Comparison of ENCODE assay signal across 1 cellular context in the genomic region with DNA sequence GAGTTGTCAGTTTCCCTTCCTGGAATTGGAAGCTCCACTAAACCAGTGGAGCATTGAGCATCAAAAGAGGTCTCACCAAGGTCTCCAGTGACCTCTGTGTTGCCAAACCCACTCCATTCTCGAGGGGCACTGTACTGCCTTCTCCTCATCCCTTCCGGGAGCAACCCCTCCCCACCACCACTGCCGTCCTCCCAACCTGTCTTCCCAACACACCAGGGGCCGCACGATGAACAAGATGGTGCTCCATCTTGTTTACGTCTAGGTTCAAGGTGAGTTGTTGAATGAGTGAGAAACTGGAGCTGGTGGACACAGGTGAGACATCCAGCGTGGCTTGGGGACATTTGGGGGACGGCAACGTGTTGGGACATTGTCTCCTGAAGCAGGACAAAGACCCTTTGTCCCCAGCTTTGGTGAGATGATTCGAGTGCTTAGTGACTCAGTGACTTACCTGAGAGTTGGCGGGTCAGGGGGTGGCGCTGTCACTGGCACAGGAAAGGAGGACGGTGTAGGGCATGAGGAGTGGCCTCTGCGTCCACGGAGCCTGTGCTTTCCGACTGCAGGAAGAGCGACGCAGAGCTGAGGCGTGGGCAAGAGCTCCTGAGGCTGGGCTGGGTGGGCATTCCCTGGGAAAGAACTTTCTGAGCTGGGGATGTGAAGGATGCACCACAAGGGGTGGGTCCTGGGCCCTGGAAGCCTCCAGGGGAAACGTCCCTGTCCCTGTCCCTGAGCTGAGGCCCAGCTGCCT.
TF ChIP-seq lines count a peak whose summit lies in the region.

No MANE protein-coding gene starts in this region.

TF ChIP-seq in IMR-90, 13 proteins besides CTCF, POLR2A, EP300 and RAD21:
- TF ChIP-seq MAZ (IDR thresholded peaks at IDR 0.05; ENCODE audit: borderline replicate concordance, low read depth, low read length) (no peak), RFX5 (IDR thresholded peaks at IDR 0.05; ENCODE audit: low read depth, low read length) (no peak), MXI1 (IDR thresholded peaks at IDR 0.05; ENCODE audit: borderline replicate concordance, low read depth, low read length) (no peak), CHD1 (IDR thresholded peaks at IDR 0.05; ENCODE audit: low read depth, low read length) (no peak), FOS (IDR thresholded peaks at IDR 0.05; ENCODE audit: low read depth, low read length) (no peak), BHLHE40 (IDR thresholded peaks at IDR 0.05; ENCODE audit: low read depth, low read length) (no peak), MAFK (IDR thresholded peaks at IDR 0.05; ENCODE audit: low read depth, low read length) (no peak), SMC3 (IDR thresholded peaks at IDR 0.05; ENCODE audit: low read depth, low read length) (no peak), RCOR1 (IDR thresholded peaks at IDR 0.05; ENCODE audit: insufficient replicate concordance, low read length) (no peak), NFE2L2 (IDR thresholded peaks at IDR 0.05; ENCODE audit: low read depth, low read length) (no peak), CEBPB (IDR thresholded peaks at IDR 0.05; ENCODE audit: low read depth, low read length) (no peak)
- TF ChIP-seq, protein P1, sequence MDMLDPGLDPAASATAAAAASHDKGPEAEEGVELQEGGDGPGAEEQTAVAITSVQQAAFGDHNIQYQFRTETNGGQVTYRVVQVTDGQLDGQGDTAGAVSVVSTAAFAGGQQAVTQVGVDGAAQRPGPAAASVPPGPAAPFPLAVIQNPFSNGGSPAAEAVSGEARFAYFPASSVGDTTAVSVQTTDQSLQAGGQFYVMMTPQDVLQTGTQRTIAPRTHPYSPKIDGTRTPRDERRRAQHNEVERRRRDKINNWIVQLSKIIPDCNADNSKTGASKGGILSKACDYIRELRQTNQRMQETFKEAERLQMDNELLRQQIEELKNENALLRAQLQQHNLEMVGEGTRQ (IDR thresholded peaks at IDR 0.05; ENCODE audit: low read depth, low read length): no peak
- TF ChIP-seq, protein P2, sequence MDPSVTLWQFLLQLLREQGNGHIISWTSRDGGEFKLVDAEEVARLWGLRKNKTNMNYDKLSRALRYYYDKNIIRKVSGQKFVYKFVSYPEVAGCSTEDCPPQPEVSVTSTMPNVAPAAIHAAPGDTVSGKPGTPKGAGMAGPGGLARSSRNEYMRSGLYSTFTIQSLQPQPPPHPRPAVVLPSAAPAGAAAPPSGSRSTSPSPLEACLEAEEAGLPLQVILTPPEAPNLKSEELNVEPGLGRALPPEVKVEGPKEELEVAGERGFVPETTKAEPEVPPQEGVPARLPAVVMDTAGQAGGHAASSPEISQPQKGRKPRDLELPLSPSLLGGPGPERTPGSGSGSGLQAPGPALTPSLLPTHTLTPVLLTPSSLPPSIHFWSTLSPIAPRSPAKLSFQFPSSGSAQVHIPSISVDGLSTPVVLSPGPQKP (IDR thresholded peaks at IDR 0.05; ENCODE audit: borderline replicate concordance, low read depth, low read length): no peak
